In the genomic region with DNA sequence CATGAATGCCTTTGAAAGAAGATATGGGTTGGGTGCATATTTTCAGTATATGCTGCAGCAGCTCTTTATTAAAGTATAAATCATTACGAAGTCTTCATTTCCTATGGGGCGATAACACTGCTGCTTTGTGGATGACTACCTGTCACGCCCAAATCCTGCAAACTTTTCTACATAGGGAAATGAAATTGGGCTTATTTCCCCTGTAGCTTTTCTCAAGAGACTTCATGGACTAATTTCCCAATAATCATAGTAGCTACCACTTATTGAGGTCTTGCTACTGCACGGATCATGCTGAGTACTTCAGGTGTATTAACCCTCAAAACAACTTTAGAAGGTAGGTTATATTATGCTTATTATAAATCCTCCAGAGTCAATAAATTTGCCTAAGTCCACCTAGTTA, we compare ENCODE assay signal across 15 cellular contexts. TPM values are rescaled to one million over a fixed set of nuclear protein-coding genes. Genes with fewer than 3 reads are reported as not detected.
DNase-seq lines count a peak whose midpoint lies in the region; ATAC-seq, FAIRE-seq and TF ChIP-seq lines count a peak whose summit lies in the region.
"Had no signal": no experiment of that assay in that cellular context is flagged by ENCODE, and none has a peak within 500 bp of the region (broad histone marks: within the 10 kb centered on the region; RNA-seq: fewer than 3 reads in every experiment).

No MANE protein-coding gene starts in this region.

- H3K4me1 Mint-ChIP-seq in activated naive CD4-positive, alpha-beta T cell treated with anti-CD3 and anti-CD28 coated beads, Interleukin-2, amount 50 U/mL, for 24 hours, result peaks cover 89% of the 10 kb centered on the region
- H3K4me1 Mint-ChIP-seq in activated B cell treated with CpG ODN at 0.5 μM for 24 hours, result peaks cover 97% of the 10 kb centered on the region

- intact Hi-C loops in activated B cell treated with CpG ODN at 0.5 μM for 24 hours (cut with micrococcal nuclease), result no loop called here

- no peak for TF ChIP-seq EP300 in tibial nerve (IDR thresholded peaks at IDR 0.05)

- H3K27ac ChIP-seq in epithelial cell of prostate (peak overlapping the region; percentile 96), tibial nerve (peak overlapping the region in 3 of 4 donors; percentile 28 to 100 (median 98))
- H3K27ac ChIP-seq: pancreas had no signal

- peak overlapping the region; percentile 99 for H3K4me3 Mint-ChIP-seq in activated naive CD4-positive, alpha-beta T cell treated with anti-CD3 and anti-CD28 coated beads, Interleukin-2, amount 50 U/mL, for 24 hours
- H3K4me3 Mint-ChIP-seq in activated B cell treated with CpG ODN at 0.5 μM for 24 hours, result peak overlapping the region; percentile 41

- CTCF ChIA-PET in activated B cell treated with CpG ODN at 0.5 μM for 24 hours (lab: Charles Lee), result interaction anchor here (1.7 to 2.1 kb wide), 2 partner anchors 15 to 295 kb away, joined by 5 to 9 read pairs; no protein-coding TSS in a partner anchor

- H3K36me3 ChIP-seq in tibial nerve, result no peaks in the 10 kb centered on the region
- H3K36me3 ChIP-seq: pancreas had no signal

- H3K27me3 Mint-ChIP-seq in activated naive CD4-positive, alpha-beta T cell treated with anti-CD3 and anti-CD28 coated beads, Interleukin-2, amount 50 U/mL, for 24 hours, result no peaks in the 10 kb centered on the region
- H3K27me3 Mint-ChIP-seq in activated B cell treated with CpG ODN at 0.5 μM for 24 hours, result no peaks in the 10 kb centered on the region

- H3K9me3 ChIP-seq in tibial nerve, result no peaks in the 10 kb centered on the region
- H3K9me3 ChIP-seq: pancreas had no signal

- no peak overlapping the region for H3K4me3 ChIP-seq in tibial nerve
- H3K4me3 ChIP-seq: dorsolateral prefrontal cortex, pancreas had no signal

- H3K9me3 Mint-ChIP-seq in activated naive CD4-positive, alpha-beta T cell treated with anti-CD3 and anti-CD28 coated beads, Interleukin-2, amount 50 U/mL, for 24 hours, result no peaks in the 10 kb centered on the region
- H3K9me3 Mint-ChIP-seq in activated B cell treated with CpG ODN at 0.5 μM for 24 hours, result no peaks in the 10 kb centered on the region

- H3K4me1 ChIP-seq in tibial nerve, result peaks cover 0 to 97% (median 71%) of the 10 kb centered on the region in 4 donors

- POLR2A ChIA-PET in activated B cell treated with CpG ODN at 0.5 μM for 24 hours (lab: Charles Lee), result interaction anchor here (0.6 to 1.3 kb wide), 3 partner anchors 10 to 34 kb away, joined by 3 to 6 read pairs (median 6); no protein-coding TSS in a partner anchor

- H3K27ac Mint-ChIP-seq in activated naive CD4-positive, alpha-beta T cell treated with anti-CD3 and anti-CD28 coated beads, Interleukin-2, amount 50 U/mL, for 24 hours, result peak overlapping the region; percentile 97
- H3K27ac Mint-ChIP-seq in activated B cell treated with CpG ODN at 0.5 μM for 24 hours, result peak overlapping the region; percentile 69

- WGBS in tibial nerve, 2 donors, result 52 to 59% methylated on average over 4 of the region's 4 CpGs

- no peaks in the 10 kb centered on the region for H3K27me3 ChIP-seq in tibial nerve
- H3K27me3 ChIP-seq: dorsolateral prefrontal cortex, pancreas had no signal

- peaks cover 38% of the 10 kb centered on the region for H3K36me3 Mint-ChIP-seq in activated naive CD4-positive, alpha-beta T cell treated with anti-CD3 and anti-CD28 coated beads, Interleukin-2, amount 50 U/mL, for 24 hours
- peaks cover 68% of the 10 kb centered on the region for H3K36me3 Mint-ChIP-seq in activated B cell treated with CpG ODN at 0.5 μM for 24 hours (ENCODE audit: low read depth)

- no peak for DNase-seq in activated naive CD4-positive, alpha-beta T cell treated with Interleukin-2 at 50 U/mL for 16 hours
- DNase-seq in activated B cell treated with CpG ODN at 0.5 μM for 24 hours (no peak), epithelial cell of prostate (ENCODE audit: low read depth, low spot score) (no peak), tibial nerve (ENCODE audit: low spot score in 2 of 2) (no peak), NCI-H2227 (lab: John Stamatoyannopoulos, UW; ENCODE audit: unreplicated experiment) (no peak), H54 (ENCODE audit: insufficient read length, low spot score) (no peak)
- DNase-seq: C1 segment of cervical spinal cord, dorsolateral prefrontal cortex, EL, NCI-H1105, pancreas had no signal

- ATAC-seq in activated B cell treated with CpG ODN at 0.5 μM for 24 hours (ENCODE audit: low read depth) (no peak), SK-N-SH treated with all-trans-retinoic acid at 6 μM for 48 hours (no peak)
- ATAC-seq: Panc1 had no signal

- FAIRE-seq in H54 (lab: Jason Lieb, UNC), result no peak
- FAIRE-seq: GM19239, pancreas had no signal

- TF ChIP-seq POLR2A in tibial nerve (IDR thresholded peaks at IDR 0.05) (no peak), H54 (IDR thresholded peaks at IDR 0.05; ENCODE audit: low read depth, low read length) (no peak)

- TF ChIP-seq CTCF in activated B cell treated with CpG ODN at 0.5 μM for 24 hours (IDR thresholded peaks at IDR 0.05), result no peak
- TF ChIP-seq CTCF in tibial nerve (IDR thresholded peaks at IDR 0.05), result no peak

TF ChIP-seq in SK-N-SH treated with all-trans-retinoic acid at 6 μM for 48 hours, 23 proteins besides CTCF, POLR2A, EP300 and RAD21:
- TF ChIP-seq TOX (CRISPR knock-in tag; IDR thresholded peaks at IDR 0.05; ENCODE audit: borderline replicate concordance), result no peak
- no peak for TF ChIP-seq ZNF8 (CRISPR knock-in tag; IDR thresholded peaks at IDR 0.05)
- TF ChIP-seq, protein P1, sequence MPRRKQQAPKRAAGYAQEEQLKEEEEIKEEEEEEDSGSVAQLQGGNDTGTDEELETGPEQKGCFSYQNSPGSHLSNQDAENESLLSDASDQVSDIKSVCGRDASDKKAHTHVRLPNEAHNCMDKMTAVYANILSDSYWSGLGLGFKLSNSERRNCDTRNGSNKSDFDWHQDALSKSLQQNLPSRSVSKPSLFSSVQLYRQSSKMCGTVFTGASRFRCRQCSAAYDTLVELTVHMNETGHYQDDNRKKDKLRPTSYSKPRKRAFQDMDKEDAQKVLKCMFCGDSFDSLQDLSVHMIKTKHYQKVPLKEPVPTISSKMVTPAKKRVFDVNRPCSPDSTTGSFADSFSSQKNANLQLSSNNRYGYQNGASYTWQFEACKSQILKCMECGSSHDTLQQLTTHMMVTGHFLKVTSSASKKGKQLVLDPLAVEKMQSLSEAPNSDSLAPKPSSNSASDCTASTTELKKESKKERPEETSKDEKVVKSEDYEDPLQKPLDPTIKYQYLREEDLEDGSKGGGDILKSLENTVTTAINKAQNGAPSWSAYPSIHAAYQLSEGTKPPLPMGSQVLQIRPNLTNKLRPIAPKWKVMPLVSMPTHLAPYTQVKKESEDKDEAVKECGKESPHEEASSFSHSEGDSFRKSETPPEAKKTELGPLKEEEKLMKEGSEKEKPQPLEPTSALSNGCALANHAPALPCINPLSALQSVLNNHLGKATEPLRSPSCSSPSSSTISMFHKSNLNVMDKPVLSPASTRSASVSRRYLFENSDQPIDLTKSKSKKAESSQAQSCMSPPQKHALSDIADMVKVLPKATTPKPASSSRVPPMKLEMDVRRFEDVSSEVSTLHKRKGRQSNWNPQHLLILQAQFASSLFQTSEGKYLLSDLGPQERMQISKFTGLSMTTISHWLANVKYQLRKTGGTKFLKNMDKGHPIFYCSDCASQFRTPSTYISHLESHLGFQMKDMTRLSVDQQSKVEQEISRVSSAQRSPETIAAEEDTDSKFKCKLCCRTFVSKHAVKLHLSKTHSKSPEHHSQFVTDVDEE (CRISPR knock-in tag; IDR thresholded peaks at IDR 0.05), result no peak
- TF ChIP-seq ZFP3 (CRISPR knock-in tag; IDR thresholded peaks at IDR 0.05), result no peak
- TF ChIP-seq OSR1 (CRISPR knock-in tag; IDR thresholded peaks at IDR 0.05), result no peak
- no peak for TF ChIP-seq CSDC2 (CRISPR knock-in tag; IDR thresholded peaks at IDR 0.05)
- TF ChIP-seq ZNF565 (CRISPR knock-in tag; conservative IDR thresholded peaks at IDR 0.05; ENCODE audit: low read depth), result no peak
- TF ChIP-seq SNAI2 (CRISPR knock-in tag; IDR thresholded peaks at IDR 0.05), result no peak
- TF ChIP-seq, protein P2, sequence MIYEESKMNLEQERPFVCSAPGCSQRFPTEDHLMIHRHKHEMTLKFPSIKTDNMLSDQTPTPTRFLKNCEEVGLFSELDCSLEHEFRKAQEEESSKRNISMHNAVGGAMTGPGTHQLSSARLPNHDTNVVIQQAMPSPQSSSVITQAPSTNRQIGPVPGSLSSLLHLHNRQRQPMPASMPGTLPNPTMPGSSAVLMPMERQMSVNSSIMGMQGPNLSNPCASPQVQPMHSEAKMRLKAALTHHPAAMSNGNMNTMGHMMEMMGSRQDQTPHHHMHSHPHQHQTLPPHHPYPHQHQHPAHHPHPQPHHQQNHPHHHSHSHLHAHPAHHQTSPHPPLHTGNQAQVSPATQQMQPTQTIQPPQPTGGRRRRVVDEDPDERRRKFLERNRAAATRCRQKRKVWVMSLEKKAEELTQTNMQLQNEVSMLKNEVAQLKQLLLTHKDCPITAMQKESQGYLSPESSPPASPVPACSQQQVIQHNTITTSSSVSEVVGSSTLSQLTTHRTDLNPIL (CRISPR knock-in tag; IDR thresholded peaks at IDR 0.05; ENCODE audit: low read depth), result no peak
- TF ChIP-seq, protein P3, sequence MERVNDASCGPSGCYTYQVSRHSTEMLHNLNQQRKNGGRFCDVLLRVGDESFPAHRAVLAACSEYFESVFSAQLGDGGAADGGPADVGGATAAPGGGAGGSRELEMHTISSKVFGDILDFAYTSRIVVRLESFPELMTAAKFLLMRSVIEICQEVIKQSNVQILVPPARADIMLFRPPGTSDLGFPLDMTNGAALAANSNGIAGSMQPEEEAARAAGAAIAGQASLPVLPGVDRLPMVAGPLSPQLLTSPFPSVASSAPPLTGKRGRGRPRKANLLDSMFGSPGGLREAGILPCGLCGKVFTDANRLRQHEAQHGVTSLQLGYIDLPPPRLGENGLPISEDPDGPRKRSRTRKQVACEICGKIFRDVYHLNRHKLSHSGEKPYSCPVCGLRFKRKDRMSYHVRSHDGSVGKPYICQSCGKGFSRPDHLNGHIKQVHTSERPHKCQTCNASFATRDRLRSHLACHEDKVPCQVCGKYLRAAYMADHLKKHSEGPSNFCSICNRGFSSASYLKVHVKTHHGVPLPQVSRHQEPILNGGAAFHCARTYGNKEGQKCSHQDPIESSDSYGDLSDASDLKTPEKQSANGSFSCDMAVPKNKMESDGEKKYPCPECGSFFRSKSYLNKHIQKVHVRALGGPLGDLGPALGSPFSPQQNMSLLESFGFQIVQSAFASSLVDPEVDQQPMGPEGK (CRISPR knock-in tag; IDR thresholded peaks at IDR 0.05; ENCODE audit: borderline replicate concordance), result no peak
- no peak for TF ChIP-seq ESRRG (CRISPR knock-in tag; IDR thresholded peaks at IDR 0.05)

RNA-seq across cellular contexts. Expression of gene TGFBR2, which starts 8.0 kb away (rescaled TPM):
- total RNA-seq in activated B cell treated with CpG ODN at 0.5 μM for 24 hours (99.1 and 104 TPM in 2 replicates), tibial nerve (100 to 1,000 TPM; 338 to 406 (median 350) TPM)
